Comparison of ENCODE assay signal across 8 cellular contexts in the genomic region with DNA sequence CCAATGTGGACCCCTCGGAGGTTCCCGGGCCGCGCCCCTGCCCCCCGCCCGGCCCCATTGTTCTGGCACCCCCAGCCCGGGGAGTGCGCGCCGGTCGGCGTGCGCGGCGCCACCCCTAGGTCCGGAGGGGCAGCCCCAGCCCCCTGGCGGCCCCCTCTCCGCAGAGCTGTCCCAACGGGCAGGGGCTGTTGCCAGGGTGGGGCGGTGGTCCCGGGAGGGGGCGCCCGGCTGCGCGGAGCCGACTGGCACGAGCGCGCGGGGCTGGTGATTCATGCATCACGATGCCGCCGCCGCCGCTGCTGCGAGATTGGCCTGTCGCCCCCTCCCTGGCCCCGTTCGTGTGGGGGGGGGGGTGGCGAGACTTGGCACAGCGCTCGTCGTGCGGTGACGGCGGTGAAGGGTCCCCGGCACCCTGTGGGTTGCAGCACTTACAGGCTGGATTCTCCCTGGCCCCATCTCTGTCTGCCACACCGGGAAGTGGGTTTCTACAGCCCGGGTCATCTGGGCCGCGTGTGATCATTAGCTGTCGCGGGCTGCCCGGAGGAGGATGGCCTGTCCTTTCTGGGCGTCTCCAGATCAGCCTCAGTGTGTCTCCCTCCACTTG. TPM values are rescaled to one million over a fixed set of nuclear protein-coding genes. Genes with fewer than 3 reads are reported as not detected.
DNase-seq lines count a peak whose midpoint lies in the region; ATAC-seq, FAIRE-seq and TF ChIP-seq lines count a peak whose summit lies in the region.

No MANE protein-coding gene starts in this region.

- H3F3A ChIP-seq in neural cell (ENCODE audit: insufficient read depth, low read length, poor library complexity, severe bottlenecking): no peaks in the 10 kb centered on the region

- TF ChIP-seq EP300 in neural cell (conservative IDR thresholded peaks at IDR 0.05; ENCODE audit: poor library complexity, severe bottlenecking): peak; percentile 40

- H3K4me2 ChIP-seq in endothelial cell of umbilical vein (ENCODE audit: insufficient read depth, low read length) (peak overlapping the region; percentile 78), neural cell (ENCODE audit: low read length) (peak overlapping the region; percentile 95)

- peak; percentile 24 for FAIRE-seq in endothelial cell of umbilical vein (lab: Jason Lieb, UNC)

- H3K27ac ChIP-seq in endothelial cell of umbilical vein (ENCODE audit: insufficient read depth, low read depth, low read length): peak overlapping the region; percentile 43
- peak overlapping the region; percentile 12 for H3K27ac ChIP-seq in neural cell (ENCODE audit: low read length)
- peak overlapping the region; percentile 90 to 95 for H3K27ac ChIP-seq in tibial artery

- TF ChIP-seq CTCF in endothelial cell of umbilical vein (IDR thresholded peaks at IDR 0.05; ENCODE audit: extremely low read depth in 1 of 2, insufficient read depth in 1 of 2, low read depth in 1 of 2, low read length in 2 of 2): no peak
- TF ChIP-seq CTCF in neural cell (IDR thresholded peaks at IDR 0.05; ENCODE audit: poor library complexity, severe bottlenecking): peak; percentile 38
- TF ChIP-seq CTCF in tibial artery (IDR thresholded peaks at IDR 0.05): no peak

- H4K20me1 ChIP-seq in endothelial cell of umbilical vein (replicated peaks; ENCODE audit: control insufficient read depth, extremely low read depth, insufficient read depth, low read length): no peaks in the 10 kb centered on the region
- no peaks in the 10 kb centered on the region for H4K20me1 ChIP-seq in neural cell (ENCODE audit: insufficient read depth)

- CTCF ChIA-PET in endothelial cell of umbilical vein (lab: Charles Lee): interaction anchor here (0.8 to 1.1 kb wide), 3 partner anchors 10 to 65 kb away, joined by 3 to 4 read pairs (median 3); no protein-coding TSS in a partner anchor

- H3K9ac ChIP-seq in endothelial cell of umbilical vein (replicated peaks; ENCODE audit: extremely low read depth, insufficient read depth, low read length): peak overlapping the region; percentile 69
- peak overlapping the region; percentile 77 for H3K9ac ChIP-seq in neural cell (ENCODE audit: low read length)

- intact Hi-C loops in endothelial cell of umbilical vein (cut with micrococcal nuclease): loop anchor here (2.0 kb wide), 1 partner anchor 66 kb away; no protein-coding TSS in a partner anchor
- intact Hi-C loops in tibial artery (cut with DNase I; ENCODE audit: low total_unique reads): loop anchor here (5.0 kb wide), 1 partner anchor 64 kb away; no protein-coding TSS in a partner anchor

- no peak for TF ChIP-seq POLR2A in endothelial cell of umbilical vein (IDR thresholded peaks at IDR 0.05; ENCODE audit: low read depth, low read length)

- BruUV-seq in endothelial cell of umbilical vein (replicated peaks; lab: Mats Ljungman, UMichigan): no TSS peak

- H3K9me3 ChIP-seq in endothelial cell of umbilical vein (replicated peaks; ENCODE audit: control insufficient read depth, insufficient read depth, low read length): no peaks in the 10 kb centered on the region
- no peaks in the 10 kb centered on the region for H3K9me3 ChIP-seq in neural cell (ENCODE audit: low read length)
- H3K9me3 ChIP-seq in tibial artery: no peaks in the 10 kb centered on the region

- H3K79me2 ChIP-seq in endothelial cell of umbilical vein (ENCODE audit: control insufficient read depth, insufficient read depth, low read length) (peaks cover 43% of the 10 kb centered on the region), neural cell (replicated peaks; ENCODE audit: insufficient read depth, low read length) (peaks cover 27% of the 10 kb centered on the region)

- dilution Hi-C loops in endothelial cell of umbilical vein (cut with MboI; ENCODE audit: extremely low pct_ligation_motif_present, low sequenced_read_pairs): no loop called here

- H3K9me2 ChIP-seq in neural cell (ENCODE audit: insufficient read depth, low read length): no peaks in the 10 kb centered on the region

- H3K9me1 ChIP-seq in endothelial cell of umbilical vein (replicated peaks; ENCODE audit: control insufficient read depth, extremely low read depth, insufficient read depth, low read length): no peaks in the 10 kb centered on the region

- peak overlapping the region; percentile 22 for H2AFZ ChIP-seq in endothelial cell of umbilical vein (ENCODE audit: low read depth, low read length)
- H2AFZ ChIP-seq in neural cell (ENCODE audit: low read depth, low read length): no peak overlapping the region

- H3K27me3 ChIP-seq in endothelial cell of umbilical vein (ENCODE audit: control insufficient read depth in 2 of 2, insufficient read depth in 2 of 2, low read length in 2 of 2) (no peaks in the 10 kb centered on the region), neural cell (ENCODE audit: insufficient read depth, low read depth, low read length) (no peaks in the 10 kb centered on the region), tibial artery (no peaks in the 10 kb centered on the region)

- ATAC-seq in GM18858 (IDR thresholded peaks at IDR 0.05; ENCODE audit: unreplicated experiment) (no peak), HG03457 (IDR thresholded peaks at IDR 0.05; ENCODE audit: unreplicated experiment) (no peak)

- peaks cover 0 to 4% of the 10 kb centered on the region in 2 experiments for H3K36me3 ChIP-seq in endothelial cell of umbilical vein (ENCODE audit: control insufficient read depth in 2 of 2, extremely low read depth in 1 of 2, insufficient read depth in 2 of 2, low read length in 2 of 2)
- H3K36me3 ChIP-seq in neural cell (ENCODE audit: insufficient read depth, low read length): no peaks in the 10 kb centered on the region
- H3K36me3 ChIP-seq in tibial artery: no peaks in the 10 kb centered on the region

- peak; percentile 33 for TF ChIP-seq RAD21 in neural cell (conservative IDR thresholded peaks at IDR 0.05)

- H3K4me1 ChIP-seq in endothelial cell of umbilical vein (ENCODE audit: control insufficient read depth, extremely low read depth, insufficient read depth, low read length) (peaks cover 9% of the 10 kb centered on the region), tibial artery (peaks cover under 1 to 55% (median 45%) of the 10 kb centered on the region in 4 donors)

- DNase-seq in NCI-H1417 (lab: John Stamatoyannopoulos, UW) (peak in 2 of 3 experiments; percentile 58 to 65), NCI-H1417 treated with DMSO at 0.1 percent for 48 hours (lab: John Stamatoyannopoulos, UW) (no peak), endothelial cell of umbilical vein (ENCODE audit: low read depth, low spot score) (peak; percentile 32), tibial artery (peak in 1 of 2 donors; percentile 83)
- DNase-seq in activated CD8-positive, alpha-beta memory T cell treated with anti-CD3 and anti-CD28 coated beads for 24 hours: peak; percentile 74

- H3K4me3 ChIP-seq in endothelial cell of umbilical vein (replicated peaks in 1 of 3; ENCODE audit: insufficient read depth in 1 of 3, low read depth in 1 of 3, low read length in 3 of 3): peak overlapping the region; percentile 42 to 60 (median 54)
- H3K4me3 ChIP-seq in neural cell (ENCODE audit: low read length): peak overlapping the region; percentile 92
- H3K4me3 ChIP-seq in tibial artery: peak overlapping the region; percentile 65 to 94

- POLR2A ChIA-PET in endothelial cell of umbilical vein (lab: Charles Lee): interaction anchor here (0.7 kb wide), 1 partner anchor 13 kb away, joined by 3 read pairs; no protein-coding TSS in a partner anchor

TF ChIP-seq in endothelial cell of umbilical vein, 7 proteins besides CTCF, POLR2A, EP300 and RAD21:
- peak; percentile 32 for TF ChIP-seq FOS (IDR thresholded peaks at IDR 0.05; ENCODE audit: borderline replicate concordance, insufficient read depth, low read length)
- TF ChIP-seq JUN (IDR thresholded peaks at IDR 0.05; ENCODE audit: borderline replicate concordance, insufficient read depth, insufficient read length, low read depth): no peak

TF ChIP-seq in neural cell, 6 proteins besides CTCF, POLR2A, EP300 and RAD21:
- TF ChIP-seq MXI1 (conservative IDR thresholded peaks at IDR 0.05; ENCODE audit: poor library complexity, severe bottlenecking) (peak; percentile 65), TAF1 (IDR thresholded peaks at IDR 0.05; ENCODE audit: low read depth) (no peak), EZH2 (IDR thresholded peaks at IDR 0.05; ENCODE audit: borderline replicate concordance, insufficient read depth, low read length, poor library complexity, severe bottlenecking) (no peak), SMC3 (conservative IDR thresholded peaks at IDR 0.05; ENCODE audit: poor library complexity) (peak; percentile 22), POLR2AphosphoS5 (IDR thresholded peaks at IDR 0.05) (peak; percentile 83)
TF ChIP-seq in neural cell: peak in this region for 3.

RNA-seq across cellular contexts. Expression of a gene that starts 0.8 kb away (rescaled TPM):
- 68.3 and 77.4 TPM in 2 replicates for total RNA-seq in endothelial cell of umbilical vein
- polyA plus RNA-seq in endothelial cell of umbilical vein: 52.2 and 53.6 TPM in 2 replicates
- polyA plus RNA-seq in endothelial cell of umbilical vein (2011; cell fraction: cytosol; rRNA removed): 45.3 and 45.6 TPM in 2 replicates
- polyA plus RNA-seq in endothelial cell of umbilical vein (2011; cell fraction: nucleus; rRNA removed): 22.4 and 24.6 TPM in 2 replicates
- 55.3 and 55.8 TPM in 2 replicates for polyA plus RNA-seq in endothelial cell of umbilical vein (2012)
- 41.3 and 49.0 TPM in 2 replicates for polyA minus RNA-seq in endothelial cell of umbilical vein
- polyA minus RNA-seq in endothelial cell of umbilical vein (2011; cell fraction: cytosol; rRNA and poly(A)+ RNA removed): 47.2 TPM
- 9.4 and 10.8 TPM in 2 replicates for polyA minus RNA-seq in endothelial cell of umbilical vein (2011; cell fraction: nucleus; rRNA and poly(A)+ RNA removed)
- 73.3 and 82.1 TPM in 2 replicates for polyA plus RNA-seq in neural cell
- polyA minus RNA-seq in neural cell: 135 and 153 TPM in 2 replicates

Comparison
In these comparisons a context has a peak if more than half of its experiments do, and no peak if none do; other contexts are left out.
1. H3K27ac ChIP-seq: peak in every context shown above with its lines; median percentile 92 in tibial artery; 43 in endothelial cell of umbilical vein; 12 in neural cell.